10 cellular contexts compared by ENCODE assay signal in genomic region chr18:21004721-21005120, GRCh38.
A peak's percentile ranks its signal among the peaks of the same experiment; 100 is the strongest.
DNase-seq lines count a peak whose midpoint lies in the region; ATAC-seq and TF ChIP-seq lines count a peak whose summit lies in the region.
"Had no signal": no experiment of that assay in that cellular context is flagged by ENCODE, and none has a peak within 500 bp of the region (broad histone marks: within the 10 kb centered on the region; RNA-seq: fewer than 3 reads in every experiment).

No MANE protein-coding gene starts in this region.

- H3K9me3 Mint-ChIP-seq in activated T-cell treated with anti-CD3 and anti-CD28 coated beads, Interleukin-2, amount 50 U/mL, for 72 hours = no peaks in the 10 kb centered on the region
- H3K9me3 Mint-ChIP-seq: neural crest cell; T-helper 1 cell treated with Interleukin-12 subunit alpha and Interleukin-12 subunit beta and Interleukin-4 antibody, amounts not matched to agents 30 μg/mL and 1 μg/mL, for 36 hours had no signal

- H3K9me3 ChIP-seq in body of pancreas = no peaks in the 10 kb centered on the region
- no peaks in the 10 kb centered on the region for H3K9me3 ChIP-seq in left lung
- no peaks in the 10 kb centered on the region for H3K9me3 ChIP-seq in upper lobe of left lung

- H3K4me3 ChIP-seq in body of pancreas (no peak overlapping the region), left lung (no peak overlapping the region), upper lobe of left lung (no peak overlapping the region)

- TF ChIP-seq CTCF in body of pancreas (IDR thresholded peaks at IDR 0.05) (no peak), left lung (IDR thresholded peaks at IDR 0.05) (no peak), upper lobe of left lung (IDR thresholded peaks at IDR 0.05) (no peak)

- H3K36me3 Mint-ChIP-seq in activated T-cell treated with anti-CD3 and anti-CD28 coated beads, Interleukin-2, amount 50 U/mL, for 72 hours (ENCODE audit: insufficient read depth in 2 of 2) = peaks cover 7 to 11% of the 10 kb centered on the region in 2 donors

- no peaks in the 10 kb centered on the region for H3K4me1 Mint-ChIP-seq in activated T-cell treated with anti-CD3 and anti-CD28 coated beads, Interleukin-2, amount 50 U/mL, for 72 hours (ENCODE audit: low read depth)
- H3K4me1 Mint-ChIP-seq: neural crest cell had no signal

- peak overlapping the region in 1 of 4 donors; percentile 47 for H3K27ac ChIP-seq in body of pancreas
- peak overlapping the region; percentile 51 to 74 for H3K27ac ChIP-seq in left lung
- H3K27ac ChIP-seq in upper lobe of left lung = peak overlapping the region; percentile 37 to 72 (median 52)

- H3K4me3 Mint-ChIP-seq in activated T-cell treated with anti-CD3 and anti-CD28 coated beads, Interleukin-2, amount 50 U/mL, for 72 hours = no peak overlapping the region
- H3K4me3 Mint-ChIP-seq: neural crest cell; T-helper 1 cell treated with Interleukin-12 subunit alpha and Interleukin-12 subunit beta and Interleukin-4 antibody, amounts not matched to agents 30 μg/mL and 1 μg/mL, for 36 hours had no signal

- H3K27ac Mint-ChIP-seq in activated T-cell treated with anti-CD3 and anti-CD28 coated beads, Interleukin-2, amount 50 U/mL, for 72 hours = peak overlapping the region; percentile 32
- H3K27ac Mint-ChIP-seq: T-helper 1 cell treated with Interleukin-12 subunit alpha and Interleukin-12 subunit beta and Interleukin-4 antibody, amounts not matched to agents 30 μg/mL and 1 μg/mL, for 36 hours had no signal

- no peak for TF ChIP-seq EP300 in upper lobe of left lung (IDR thresholded peaks at IDR 0.05)

- H3K36me3 ChIP-seq in body of pancreas (replicated peaks in 1 of 2; ENCODE audit: insufficient read depth in 1 of 2, low read depth in 2 of 2) (peaks cover 0 to 12% of the 10 kb centered on the region in 2 donors), left lung (peaks cover 0 to 84% of the 10 kb centered on the region in 2 donors), upper lobe of left lung (peaks cover 18 to 65% (median 27%) of the 10 kb centered on the region in 4 donors)

- TF ChIP-seq POLR2A in body of pancreas (IDR thresholded peaks at IDR 0.05) = no peak
- TF ChIP-seq POLR2A in upper lobe of left lung (IDR thresholded peaks at IDR 0.05) = no peak

- no peaks in the 10 kb centered on the region for H3K27me3 Mint-ChIP-seq in activated T-cell treated with anti-CD3 and anti-CD28 coated beads, Interleukin-2, amount 50 U/mL, for 72 hours (ENCODE audit: low read depth)

- no peaks in the 10 kb centered on the region for H3K27me3 ChIP-seq in body of pancreas
- no peaks in the 10 kb centered on the region for H3K27me3 ChIP-seq in left lung
- H3K27me3 ChIP-seq in upper lobe of left lung = no peaks in the 10 kb centered on the region

- intact Hi-C loops in body of pancreas (cut with DNase I) (no loop called here), left lung (cut with DNase I) (no loop called here)

- no peak for DNase-seq in activated T-cell treated with anti-CD3 and anti-CD28 coated beads, Interleukin-2, amount 50 U/mL, for 72 hours
- no peak for DNase-seq in activated T-cell treated with anti-CD3 and anti-CD28 coated beads, Interleukin-2, amount 50 U/mL, for 1 hour
- peak in 1 of 4 donors; percentile 19 for DNase-seq in body of pancreas
- no peak for DNase-seq in left lung
- no peak for DNase-seq in upper lobe of left lung
- no peak for DNase-seq in medulla oblongata (ENCODE audit: extremely low spot score)

- ATAC-seq in activated T-cell treated with anti-CD3 and anti-CD28 coated beads, Interleukin-2, amount 50 U/mL, for 72 hours (replicated peaks in 1 of 2) = no peak
- ATAC-seq in body of pancreas = peak; percentile 62
- peak; percentile 93 for ATAC-seq in left lung
- peak in 1 of 2 donors; percentile 93 for ATAC-seq in upper lobe of left lung (ENCODE audit: low FRiP score in 2 of 2)
- ATAC-seq in HG02610 (IDR thresholded peaks at IDR 0.05; ENCODE audit: unreplicated experiment) = no peak
- ATAC-seq in HG03280 (IDR thresholded peaks at IDR 0.05; ENCODE audit: unreplicated experiment) = no peak

- H3K4me1 ChIP-seq in body of pancreas = peaks cover 13% of the 10 kb centered on the region
- H3K4me1 ChIP-seq in left lung = peaks cover 11 to 12% of the 10 kb centered on the region in 2 donors
- H3K4me1 ChIP-seq in upper lobe of left lung = peaks cover 8 to 20% (median 15%) of the 10 kb centered on the region in 4 donors

Comparison
In these comparisons a context has a peak if more than half of its experiments do, and no peak if none do; other contexts are left out.
1. ATAC-seq: peak in body of pancreas (single experiment) and left lung (single experiment); none in activated T-cell treated with anti-CD3 and anti-CD28 coated beads, Interleukin-2, amount 50 U/mL, for 72 hours (0 of 2), HG02610 (single experiment) and HG03280 (single experiment).